8 cellular contexts compared by ENCODE assay signal in genomic region chr19:32976223-32976805, GRCh38. TPM values are rescaled to one million over a fixed set of nuclear protein-coding genes. Genes with fewer than 3 reads are reported as not detected.
A peak's percentile ranks its signal among the peaks of the same experiment; 100 is the strongest.
DNase-seq lines count a peak whose midpoint lies in the region; ATAC-seq and TF ChIP-seq lines count a peak whose summit lies in the region.

No MANE protein-coding gene starts in this region.

- CTCF ChIA-PET in BJ (lab: Yijun Ruan, JAX), result interaction anchor here (0.6 to 4.4 kb wide), 27 partner anchors 8 to 661 kb away, joined by 3 to 21 read pairs (median 4); partner anchors contain the start of gene GPATCH1
- CTCF ChIA-PET in HEK293 (lab: Yijun Ruan, JAX), result interaction anchor here (0.6 to 13.3 kb wide), 54 partner anchors 9 to 1206 kb away, joined by 3 to 335 read pairs (median 4); partner anchors contain the start of gene GPATCH1
- CTCF ChIA-PET in activated CD8-positive, alpha-beta T cell treated with anti-CD3 and anti-CD28 coated beads, Interleukin-2, amount 10 ng/mL, durations not matched to agents 7 days and 5 days (lab: Charles Lee), result interaction anchor here (0.7 to 3.1 kb wide), 21 partner anchors 9 to 303 kb away, joined by 3 to 15 read pairs (median 4); partner anchors contain the start of genes GPATCH1 and NUDT19

- no peak overlapping the region for H3K4me3 Mint-ChIP-seq in activated CD8-positive, alpha-beta T cell treated with anti-CD3 and anti-CD28 coated beads, Interleukin-2, amount 10 ng/mL, durations not matched to agents 7 days and 5 days
- no peak overlapping the region for H3K4me3 Mint-ChIP-seq in endodermal cell

- H3K27ac Mint-ChIP-seq in activated CD8-positive, alpha-beta T cell treated with anti-CD3 and anti-CD28 coated beads, Interleukin-2, amount 10 ng/mL, durations not matched to agents 7 days and 5 days, result no peak overlapping the region
- H3K27ac Mint-ChIP-seq in endodermal cell, result peak overlapping the region; percentile 80

- H3K4me1 ChIP-seq in HEK293 (ENCODE audit: control insufficient read depth, insufficient read depth, low read length) (peaks cover 3% of the 10 kb centered on the region; the same call in 1 of the 2 replicates), endodermal cell (ENCODE audit: control insufficient read depth, insufficient read depth, low read length) (no peaks in the 10 kb centered on the region), mucosa of rectum (ENCODE audit: control insufficient read depth in 2 of 2, insufficient read depth in 2 of 2, low read length in 2 of 2) (peaks cover 7 to 13% of the 10 kb centered on the region in 2 donors)

- no peak for DNase-seq in BJ (ENCODE audit: low read depth)
- peak; percentile 42 for DNase-seq in NCI-H774 (lab: John Stamatoyannopoulos, UW)
- peak; percentile 86 for DNase-seq in activated CD8-positive, alpha-beta T cell treated with anti-CD3 and anti-CD28 coated beads, Interleukin-2, amount 10 ng/mL, durations not matched to agents 7 days and 5 days
- peak; percentile 92 for DNase-seq in endodermal cell
- peak; percentile 51 for DNase-seq in stimulated activated CD8-positive, alpha-beta memory T cell treated with anti-CD3 and anti-CD28 coated beads, Interleukin-7, amount 100 ng/mL, for 24 hours (ENCODE audit: low read depth)

- H3K36me3 Mint-ChIP-seq in activated CD8-positive, alpha-beta T cell treated with anti-CD3 and anti-CD28 coated beads, Interleukin-2, amount 10 ng/mL, durations not matched to agents 7 days and 5 days (ENCODE audit: low read depth), result peaks cover 25% of the 10 kb centered on the region
- H3K36me3 Mint-ChIP-seq in endodermal cell (ENCODE audit: low read depth), result peaks cover 53% of the 10 kb centered on the region

- H3K9me3 Mint-ChIP-seq in activated CD8-positive, alpha-beta T cell treated with anti-CD3 and anti-CD28 coated beads, Interleukin-2, amount 10 ng/mL, durations not matched to agents 7 days and 5 days (ENCODE audit: insufficient read depth), result no peaks in the 10 kb centered on the region
- H3K9me3 Mint-ChIP-seq in endodermal cell, result no peaks in the 10 kb centered on the region

- H3K36me3 ChIP-seq in BJ (ENCODE audit: control insufficient read depth, insufficient read depth, low read length) (no peaks in the 10 kb centered on the region; the same call in 1 of the 2 replicates), HEK293 (ENCODE audit: control insufficient read depth in 2 of 2, insufficient read depth in 1 of 2, low read length in 2 of 2) (peaks cover 47 to 56% of the 10 kb centered on the region in 2 experiments), endodermal cell (ENCODE audit: control insufficient read depth, insufficient read depth, low read length) (peaks cover 38% of the 10 kb centered on the region), mucosa of rectum (ENCODE audit: control insufficient read depth in 2 of 2, insufficient read depth in 2 of 2, low read length in 2 of 2) (peaks cover 10 to 11% of the 10 kb centered on the region in 2 donors)

- TF ChIP-seq CTCF in BJ (IDR thresholded peaks at IDR 0.05; ENCODE audit: insufficient read depth, low read depth, low read length) (peak; percentile 86), HEK293 (tag by site-specific recombination; IDR thresholded peaks at IDR 0.05) (peak; percentile 88), endodermal cell (conservative IDR thresholded peaks at IDR 0.05) (peak; percentile 92)

- WGBS in endodermal cell (ENCODE audit: insufficient coverage in 1 of 2, insufficient read length in 1 of 2), 2 experiments, result 56% methylated on average over 13 to 14 of the region's 14 CpGs

- no peaks in the 10 kb centered on the region for H3K27me3 Mint-ChIP-seq in activated CD8-positive, alpha-beta T cell treated with anti-CD3 and anti-CD28 coated beads, Interleukin-2, amount 10 ng/mL, durations not matched to agents 7 days and 5 days (ENCODE audit: low read depth)
- no peaks in the 10 kb centered on the region for H3K27me3 Mint-ChIP-seq in endodermal cell (ENCODE audit: insufficient read depth)

- H3K4me3 ChIP-seq in BJ (ENCODE audit: low read depth, low read length) (no peak overlapping the region), HEK293 (ENCODE audit: low read depth, low read length) (no peak overlapping the region), endodermal cell (ENCODE audit: low read length) (no peak overlapping the region), mucosa of rectum (ENCODE audit: low read length in 2 of 2) (no peak overlapping the region)

- H3K9me3 ChIP-seq in HEK293 (ENCODE audit: control insufficient read depth, insufficient read depth, low read depth, low read length), result no peaks in the 10 kb centered on the region
- H3K9me3 ChIP-seq in endodermal cell (ENCODE audit: control insufficient read depth, low read length), result no peaks in the 10 kb centered on the region
- H3K9me3 ChIP-seq in mucosa of rectum (ENCODE audit: control insufficient read depth in 2 of 2, low read length in 2 of 2), result no peaks in the 10 kb centered on the region

- H3K9ac ChIP-seq in endodermal cell (ENCODE audit: extremely low read depth, low read length, poor library complexity, severe bottlenecking) (no peak overlapping the region), mucosa of rectum (ENCODE audit: low read depth in 1 of 2, low read length in 2 of 2) (no peak overlapping the region)

- POLR2A ChIA-PET in BJ (lab: Charles Lee) (no interaction called here), HEK293 (lab: Yijun Ruan, JAX) (interaction anchor here (0.8 to 1.7 kb wide), 5 partner anchors 80 to 286 kb away, joined by 3 to 6 read pairs (median 3); no protein-coding TSS in a partner anchor)
- POLR2A ChIA-PET in activated CD8-positive, alpha-beta T cell treated with anti-CD3 and anti-CD28 coated beads, Interleukin-2, amount 10 ng/mL, durations not matched to agents 7 days and 5 days (lab: Charles Lee), result no interaction called here

- H3K4me1 Mint-ChIP-seq in activated CD8-positive, alpha-beta T cell treated with anti-CD3 and anti-CD28 coated beads, Interleukin-2, amount 10 ng/mL, durations not matched to agents 7 days and 5 days (ENCODE audit: low read depth), result peaks cover 11% of the 10 kb centered on the region
- no peaks in the 10 kb centered on the region for H3K4me1 Mint-ChIP-seq in endodermal cell

- H3K27me3 ChIP-seq in BJ (ENCODE audit: control insufficient read depth, insufficient read depth, low read length), result no peaks in the 10 kb centered on the region
- H3K27me3 ChIP-seq in endodermal cell (ENCODE audit: control insufficient read depth, insufficient read depth, low read length, poor library complexity, severe bottlenecking), result no peaks in the 10 kb centered on the region
- no peaks in the 10 kb centered on the region for H3K27me3 ChIP-seq in mucosa of rectum (ENCODE audit: control insufficient read depth in 2 of 2, insufficient read depth in 2 of 2, low read length in 2 of 2)

- no peak for ATAC-seq in activated CD8-positive, alpha-beta T cell treated with anti-CD3 and anti-CD28 coated beads, Interleukin-2, amount 10 ng/mL, durations not matched to agents 7 days and 5 days
- no peak for ATAC-seq in GM21717 (IDR thresholded peaks at IDR 0.05; ENCODE audit: unreplicated experiment)

- peak overlapping the region; percentile 30; the same call in 1 of the 2 replicates for H3K27ac ChIP-seq in HEK293 (ENCODE audit: extremely low read depth, low read depth, low read length)
- no peak overlapping the region for H3K27ac ChIP-seq in endodermal cell (ENCODE audit: low read depth, low read length)
- H3K27ac ChIP-seq in mucosa of rectum (ENCODE audit: low read depth in 2 of 2, low read length in 2 of 2), result peak overlapping the region; percentile 56 to 67

TF ChIP-seq in HEK293, 187 proteins besides CTCF, POLR2A, EP300 and RAD21 (continues in another document):
- TF ChIP-seq ZNF843 (tag by site-specific recombination; IDR thresholded peaks at IDR 0.05) (no peak), ZFP69B (tag by site-specific recombination; IDR thresholded peaks at IDR 0.05) (0 out of 2 replicates have a peak, but pooled peaks have one; percentile 32), OSR2 (tag by site-specific recombination; IDR thresholded peaks at IDR 0.05) (no peak), ZNF660 (tag by site-specific recombination; IDR thresholded peaks at IDR 0.05) (peak; percentile 91), ZNF555 (tag by site-specific recombination; conservative IDR thresholded peaks at IDR 0.05) (no peak), ZNF677 (tag by site-specific recombination; IDR thresholded peaks at IDR 0.05) (peak; percentile 81), ZNF202 (tag by site-specific recombination; IDR thresholded peaks at IDR 0.05; ENCODE audit: borderline replicate concordance) (no peak)

RNA-seq across cellular contexts. Expression of gene FAAP24, which starts 4.3 kb away (rescaled TPM):
- 4.4 and 5.5 TPM in 2 replicates for polyA plus RNA-seq in BJ (2011; rRNA removed)
- 2.1 and 3.6 TPM in 2 replicates for polyA minus RNA-seq in BJ (2011; rRNA and poly(A)+ RNA removed)
- 1 to 10 TPM; 8.8 to 8.9 TPM for total RNA-seq in activated CD8-positive, alpha-beta T cell treated with anti-CD3 and anti-CD28 coated beads, Interleukin-2, amount 10 ng/mL, durations not matched to agents 7 days and 5 days
- 1 to 10 TPM; 4.6 to 5.4 TPM for total RNA-seq in endodermal cell
- 3.8 TPM for polyA plus RNA-seq in endodermal cell (2013, experiment 1 of 2)
- 5.6 TPM for polyA plus RNA-seq in endodermal cell (2013, experiment 2 of 2)

RNA-seq across cellular contexts. Expression of gene CEP89, which starts 4.6 kb away (rescaled TPM):
- 14.8 and 18.3 TPM in 2 replicates for polyA plus RNA-seq in BJ (2011; rRNA removed)
- 22.2 and 31.8 TPM in 2 replicates for polyA minus RNA-seq in BJ (2011; rRNA and poly(A)+ RNA removed)
- total RNA-seq in activated CD8-positive, alpha-beta T cell treated with anti-CD3 and anti-CD28 coated beads, Interleukin-2, amount 10 ng/mL, durations not matched to agents 7 days and 5 days, result 10 to 100 TPM; 20.0 to 23.2 TPM
- 10 to 100 TPM; 35.6 to 40.4 TPM for total RNA-seq in endodermal cell
- 25.6 TPM for polyA plus RNA-seq in endodermal cell (2013, experiment 1 of 2)
- 26.5 TPM for polyA plus RNA-seq in endodermal cell (2013, experiment 2 of 2)
